8 cellular contexts compared by ENCODE assay signal in the genomic region with DNA sequence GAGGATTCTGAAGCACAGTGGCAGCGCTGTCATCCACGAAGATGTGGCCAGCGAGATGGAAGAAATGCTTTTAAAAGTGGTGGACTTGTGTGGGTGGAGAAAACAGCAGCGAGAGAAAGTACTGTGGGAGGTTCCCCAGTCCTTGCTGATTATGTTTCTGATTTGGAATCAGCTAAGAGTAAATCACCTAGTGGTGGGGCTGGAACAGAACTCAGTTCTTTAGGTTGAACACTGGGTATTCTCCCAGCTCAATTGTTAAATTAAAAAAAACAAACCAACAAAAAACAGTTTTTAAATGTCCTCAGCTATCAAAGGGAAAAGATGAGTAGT. TPM values are rescaled to one million over a fixed set of nuclear protein-coding genes. Genes with fewer than 3 reads are reported as not detected.
DNase-seq lines count a peak whose midpoint lies in the region; ATAC-seq and TF ChIP-seq lines count a peak whose summit lies in the region.

No MANE protein-coding gene starts in this region.

- H4K20me1 ChIP-seq in osteoblast (ENCODE audit: insufficient read depth, low read length), result peaks cover 4% of the 10 kb centered on the region

- peaks cover 18% of the 10 kb centered on the region for H3K36me3 Mint-ChIP-seq in T-helper 1 cell treated with Interleukin-12 subunit alpha and Interleukin-12 subunit beta and Interleukin-4 antibody, amounts not matched to agents 30 μg/mL and 1 μg/mL, for 36 hours (ENCODE audit: low read depth)

- peaks cover 3% of the 10 kb centered on the region for H3K27me3 ChIP-seq in osteoblast (ENCODE audit: insufficient read depth, low read length)

- ATAC-seq in GM18867 (IDR thresholded peaks at IDR 0.05; ENCODE audit: unreplicated experiment), result peak; percentile 37
- ATAC-seq in HG03095 (IDR thresholded peaks at IDR 0.05; ENCODE audit: unreplicated experiment), result peak; percentile 20

- H3K4me3 Mint-ChIP-seq in T-helper 1 cell treated with Interleukin-12 subunit alpha and Interleukin-12 subunit beta and Interleukin-4 antibody, amounts not matched to agents 30 μg/mL and 1 μg/mL, for 36 hours, result peak overlapping the region; percentile 83

- H3K27ac Mint-ChIP-seq in T-helper 1 cell treated with Interleukin-12 subunit alpha and Interleukin-12 subunit beta and Interleukin-4 antibody, amounts not matched to agents 30 μg/mL and 1 μg/mL, for 36 hours, result peak overlapping the region; percentile 10

- peak overlapping the region; percentile 83 for H3K4me3 ChIP-seq in AG10803 (ENCODE audit: low read length)
- H3K4me3 ChIP-seq in osteoblast (ENCODE audit: insufficient read depth, low read length), result peak overlapping the region; percentile 85

- peaks cover 20% of the 10 kb centered on the region for H3K4me1 ChIP-seq in osteoblast (ENCODE audit: insufficient read depth, low read length)

- peaks cover 40% of the 10 kb centered on the region for H3K79me2 ChIP-seq in osteoblast (ENCODE audit: insufficient read depth, low read length)

- DNase-seq in AG10803 (ENCODE audit: low read depth) (no peak), fibroblast of gingiva (ENCODE audit: low read depth) (peak; percentile 5), osteoblast (ENCODE audit: insufficient read length, low spot score, missing footprints) (no peak), EL (no peak), SK-N-DZ (ENCODE audit: low spot score) (no peak)

- peaks cover 15% of the 10 kb centered on the region for H3K4me1 Mint-ChIP-seq in T-helper 1 cell treated with Interleukin-12 subunit alpha and Interleukin-12 subunit beta and Interleukin-4 antibody, amounts not matched to agents 30 μg/mL and 1 μg/mL, for 36 hours (ENCODE audit: low read depth)

- no peaks in the 10 kb centered on the region for H3K9me3 ChIP-seq in osteoblast (ENCODE audit: low read depth, low read length)

- peak; percentile 39 for TF ChIP-seq CTCF in AG10803 (conservative IDR thresholded peaks at IDR 0.05; ENCODE audit: low read length)
- TF ChIP-seq CTCF in osteoblast (IDR thresholded peaks at IDR 0.05; ENCODE audit: extremely low read depth, low read depth, low read length), result peak; percentile 30

- H2AFZ ChIP-seq in osteoblast (ENCODE audit: low read length), result peak overlapping the region; percentile 95

- H3K36me3 ChIP-seq in osteoblast (ENCODE audit: insufficient read depth, low read length), result peaks cover 4% of the 10 kb centered on the region

- H3K27ac ChIP-seq in osteoblast (ENCODE audit: low read depth, low read length), result peak overlapping the region; percentile 79

- peak overlapping the region; percentile 88 for H3K4me2 ChIP-seq in osteoblast (ENCODE audit: insufficient read depth, low read length)

- H3K27me3 Mint-ChIP-seq in T-helper 1 cell treated with Interleukin-12 subunit alpha and Interleukin-12 subunit beta and Interleukin-4 antibody, amounts not matched to agents 30 μg/mL and 1 μg/mL, for 36 hours (ENCODE audit: low read depth), result peaks cover 25% of the 10 kb centered on the region

- H3K9me3 Mint-ChIP-seq in T-helper 1 cell treated with Interleukin-12 subunit alpha and Interleukin-12 subunit beta and Interleukin-4 antibody, amounts not matched to agents 30 μg/mL and 1 μg/mL, for 36 hours, result peaks cover 3% of the 10 kb centered on the region

RNA-seq across cellular contexts. Expression of gene ZNF322, which starts 0.5 kb away (rescaled TPM):
- 21.7 and 22.7 TPM in 2 replicates for total RNA-seq in osteoblast
- 21.0 and 40.5 TPM in 2 replicates for polyA plus RNA-seq in SK-N-DZ (2014; cell fraction: cytosol; rRNA removed)
- polyA plus RNA-seq in SK-N-DZ (2014; cell fraction: nucleus; rRNA removed), result 18.3 and 22.3 TPM in 2 replicates
